ENCODE assay signal across 1 cellular context in genomic region chr9:127578952-127579853, GRCh38.
TF ChIP-seq lines count a peak whose summit lies in the region.

No MANE protein-coding gene starts in this region.

TF ChIP-seq in HepG2, 621 proteins besides CTCF, POLR2A, EP300 and RAD21 (continued from another document and continues in another):
- TF ChIP-seq CREM (IDR thresholded peaks at IDR 0.05) (0 out of 2 replicates have a peak, but pooled peaks have one; percentile 8), CREM (CRISPR knock-in tag; IDR thresholded peaks at IDR 0.05) (no peak), SKIL (CRISPR knock-in tag; IDR thresholded peaks at IDR 0.05; ENCODE audit: borderline replicate concordance) (peak; percentile 52; the same call in 1 of the 2 replicates), MAZ (IDR thresholded peaks at IDR 0.05; ENCODE audit: borderline replicate concordance, low read depth, low read length) (peak; percentile 89), MAZ (CRISPR knock-in tag; IDR thresholded peaks at IDR 0.05; ENCODE audit: low read depth) (peak; percentile 72), PAF1 (CRISPR knock-in tag; IDR thresholded peaks at IDR 0.05) (no peak), ZNF235 (CRISPR knock-in tag; IDR thresholded peaks at IDR 0.05; ENCODE audit: borderline replicate concordance) (no peak), ZNF770 (CRISPR knock-in tag; IDR thresholded peaks at IDR 0.05) (peak; percentile 79), NRL (CRISPR knock-in tag; IDR thresholded peaks at IDR 0.05; ENCODE audit: borderline replicate concordance) (peak; percentile 63; the same call in 1 of the 2 replicates), ATRX (CRISPR knock-in tag; IDR thresholded peaks at IDR 0.05; ENCODE audit: borderline replicate concordance) (no peak), BCL6 (CRISPR knock-in tag; IDR thresholded peaks at IDR 0.05) (peak; percentile 31; the same call in 1 of the 2 replicates), KLF9 (CRISPR knock-in tag; IDR thresholded peaks at IDR 0.05; ENCODE audit: low read depth) (peak; percentile 51; the same call in 1 of the 2 replicates), ZNF652 (CRISPR knock-in tag; IDR thresholded peaks at IDR 0.05; ENCODE audit: borderline replicate concordance, low read depth) (0 out of 2 replicates have a peak, but pooled peaks have one; percentile 49), CHD2 (IDR thresholded peaks at IDR 0.05; ENCODE audit: low read depth, low read length) (no peak), ZNF564 (CRISPR knock-in tag; IDR thresholded peaks at IDR 0.05) (peak; percentile 88), ZNF614 (CRISPR knock-in tag; IDR thresholded peaks at IDR 0.05; ENCODE audit: borderline replicate concordance) (peak; percentile 49; the same call in 1 of the 2 replicates), U2AF1 (optimal IDR thresholded peaks at IDR 0.05; ENCODE audit: low read depth, low read length) (no peak), ZNF746 (CRISPR knock-in tag; IDR thresholded peaks at IDR 0.05) (peak; percentile 52; the same call in 1 of the 2 replicates), ZNF670 (CRISPR knock-in tag; IDR thresholded peaks at IDR 0.05; ENCODE audit: borderline replicate concordance) (0 out of 2 replicates have a peak, but pooled peaks have one; percentile 66), THAP9 (CRISPR knock-in tag; IDR thresholded peaks at IDR 0.05; ENCODE audit: borderline replicate concordance) (0 out of 2 replicates have a peak, but pooled peaks have one; percentile 32), MAX (IDR thresholded peaks at IDR 0.05) (peak; percentile 38; the same call in 1 of the 2 replicates), ZNF335 (CRISPR knock-in tag; IDR thresholded peaks at IDR 0.05) (peak; percentile 65; the same call in 1 of the 2 replicates), ADNP (CRISPR knock-in tag; IDR thresholded peaks at IDR 0.05) (no peak), BRCA1 (CRISPR knock-in tag; IDR thresholded peaks at IDR 0.05) (no peak), FOXC1 (CRISPR knock-in tag; IDR thresholded peaks at IDR 0.05; ENCODE audit: borderline replicate concordance) (0 out of 2 replicates have a peak, but pooled peaks have one; percentile 23), THRA (CRISPR knock-in tag; IDR thresholded peaks at IDR 0.05; ENCODE audit: borderline replicate concordance) (peak; percentile 73; the same call in 1 of the 2 replicates), TBX2 (CRISPR knock-in tag; IDR thresholded peaks at IDR 0.05; ENCODE audit: borderline replicate concordance) (peak; percentile 76), ZIK1 (CRISPR knock-in tag; IDR thresholded peaks at IDR 0.05; ENCODE audit: borderline replicate concordance, low read depth) (no peak), ISL2 (CRISPR knock-in tag; IDR thresholded peaks at IDR 0.05) (no peak; the same call in 1 of the 2 replicates), STAG1 (CRISPR knock-in tag; IDR thresholded peaks at IDR 0.05) (peak; percentile 61), SP4 (CRISPR knock-in tag; IDR thresholded peaks at IDR 0.05) (no peak; the same call in 1 of the 2 replicates), ZBTB1 (CRISPR knock-in tag; IDR thresholded peaks at IDR 0.05; ENCODE audit: borderline replicate concordance) (no peak), MBNL3 (CRISPR knock-in tag; conservative IDR thresholded peaks at IDR 0.05) (no peak), GATAD1 (CRISPR knock-in tag; IDR thresholded peaks at IDR 0.05) (peak; percentile 34; the same call in 1 of the 2 replicates), POLR2G (IDR thresholded peaks at IDR 0.05; ENCODE audit: low read depth, low read length) (peak; percentile 72), ZNF263 (CRISPR knock-in tag; IDR thresholded peaks at IDR 0.05) (no peak), MYC (CRISPR knock-in tag; IDR thresholded peaks at IDR 0.05; ENCODE audit: borderline replicate concordance) (peak; percentile 74), ZNF615 (CRISPR knock-in tag; IDR thresholded peaks at IDR 0.05; ENCODE audit: borderline replicate concordance) (peak; percentile 74; the same call in 1 of the 2 replicates), MLLT10 (CRISPR knock-in tag; IDR thresholded peaks at IDR 0.05) (no peak), ZBTB25 (CRISPR knock-in tag; IDR thresholded peaks at IDR 0.05) (no peak), ZKSCAN1 (IDR thresholded peaks at IDR 0.05; ENCODE audit: low read length) (no peak), FOXO4 (CRISPR knock-in tag; conservative IDR thresholded peaks at IDR 0.05) (no peak), ZNF282 (IDR thresholded peaks at IDR 0.05; ENCODE audit: partially characterized antibody) (no peak), ZNF318 (CRISPR knock-in tag; IDR thresholded peaks at IDR 0.05) (no peak)
